In the genomic region with DNA sequence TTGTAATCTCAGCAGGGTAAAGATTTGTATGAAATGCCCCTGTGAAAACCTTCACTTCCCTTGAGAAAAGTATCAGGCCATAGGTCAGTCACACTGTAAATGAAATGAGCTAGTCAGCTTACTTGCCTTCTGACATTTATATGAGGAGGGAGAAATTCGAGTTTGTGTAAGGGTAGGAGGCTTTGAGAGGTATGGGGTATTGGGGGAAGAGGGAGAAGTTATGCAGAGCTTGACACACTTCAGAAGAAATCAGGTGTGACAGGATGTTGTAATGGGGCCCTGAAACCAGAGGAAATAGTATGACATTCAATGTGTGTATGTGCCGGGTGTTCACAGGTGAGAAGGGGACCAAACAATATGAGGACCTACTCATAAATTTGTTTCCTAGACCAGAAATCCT, we compare ENCODE assay signal across 12 cellular contexts.
A peak's percentile ranks its signal among the peaks of the same experiment; 100 is the strongest.
DNase-seq lines count a peak whose midpoint lies in the region; ATAC-seq and TF ChIP-seq lines count a peak whose summit lies in the region.
"Had no signal": no experiment of that assay in that cellular context is flagged by ENCODE, and none has a peak within 500 bp of the region (broad histone marks: within the 10 kb centered on the region; RNA-seq: fewer than 3 reads in every experiment).

No MANE protein-coding gene starts in this region.

- peaks cover 15% of the 10 kb centered on the region for H3K36me3 Mint-ChIP-seq in activated CD4-positive, alpha-beta T cell treated with anti-CD3 and anti-CD28 coated beads for 36 hours (ENCODE audit: low read depth)
- H3K36me3 Mint-ChIP-seq in T-helper 1 cell treated with Interleukin-12 subunit alpha and Interleukin-12 subunit beta and Interleukin-4 antibody, amounts not matched to agents 30 μg/mL and 1 μg/mL, for 36 hours (ENCODE audit: low read depth), result peaks cover 3% of the 10 kb centered on the region
- no peaks in the 10 kb centered on the region for H3K36me3 Mint-ChIP-seq in nephron (ENCODE audit: low read depth)

- H3K4me1 Mint-ChIP-seq in activated CD4-positive, alpha-beta T cell treated with anti-CD3 and anti-CD28 coated beads for 36 hours, result peaks cover 90% of the 10 kb centered on the region
- peaks cover 77% of the 10 kb centered on the region for H3K4me1 Mint-ChIP-seq in T-helper 1 cell treated with Interleukin-12 subunit alpha and Interleukin-12 subunit beta and Interleukin-4 antibody, amounts not matched to agents 30 μg/mL and 1 μg/mL, for 36 hours (ENCODE audit: low read depth)
- peaks cover 10% of the 10 kb centered on the region for H3K4me1 Mint-ChIP-seq in nephron

- TF ChIP-seq CTCF in nephron (IDR thresholded peaks at IDR 0.05; ENCODE audit: unreplicated experiment in 3 of 3), result no peak

- peak; percentile 58 for ATAC-seq in activated CD4-positive, alpha-beta T cell treated with anti-CD3 and anti-CD28 coated beads for 36 hours
- peak; percentile 53 for ATAC-seq in HG02610 (IDR thresholded peaks at IDR 0.05; ENCODE audit: unreplicated experiment)

- H3K27ac Mint-ChIP-seq in activated CD4-positive, alpha-beta T cell treated with anti-CD3 and anti-CD28 coated beads for 36 hours, result peak overlapping the region; percentile 92
- peak overlapping the region; percentile 88 for H3K27ac Mint-ChIP-seq in T-helper 1 cell treated with Interleukin-12 subunit alpha and Interleukin-12 subunit beta and Interleukin-4 antibody, amounts not matched to agents 30 μg/mL and 1 μg/mL, for 36 hours
- H3K27ac Mint-ChIP-seq in nephron, result peak overlapping the region in 2 of 3 experiments; percentile 16 to 24

- peak; percentile 32 for DNase-seq in activated CD4-positive, alpha-beta T cell treated with anti-CD3 and anti-CD28 coated beads for 36 hours
- DNase-seq in activated CD4-positive, alpha-beta T cell treated with anti-CD3 and anti-CD28 coated beads for 1 hour, result no peak
- DNase-seq in NCI-H187 (lab: John Stamatoyannopoulos, UW) (no peak), NCI-H510A (lab: John Stamatoyannopoulos, UW) (no peak), NCI-H2227 (lab: John Stamatoyannopoulos, UW; ENCODE audit: unreplicated experiment) (no peak)
- DNase-seq: cerebellar nuclear complex, foreskin melanocyte, NCI-H1092, Right ventricle myocardium superior had no signal

- intact Hi-C loops in activated CD4-positive, alpha-beta T cell treated with anti-CD3 and anti-CD28 coated beads for 36 hours (cut with DNase I, micrococcal nuclease), result loop anchor here in 1 of 2 experiments (10.0 kb wide), 1 partner anchor 145 kb away; no protein-coding TSS in a partner anchor

- CTCF ChIA-PET in activated CD4-positive, alpha-beta T cell treated with anti-CD3 and anti-CD28 coated beads for 36 hours (lab: Charles Lee), result interaction anchor here (0.6 to 1.2 kb wide), 11 partner anchors 12 to 731 kb away, joined by 3 to 5 read pairs (median 3); a partner anchor contains a TSS

- peak overlapping the region; percentile 41 for H3K4me3 Mint-ChIP-seq in activated CD4-positive, alpha-beta T cell treated with anti-CD3 and anti-CD28 coated beads for 36 hours
- peak overlapping the region; percentile 56 for H3K4me3 Mint-ChIP-seq in T-helper 1 cell treated with Interleukin-12 subunit alpha and Interleukin-12 subunit beta and Interleukin-4 antibody, amounts not matched to agents 30 μg/mL and 1 μg/mL, for 36 hours
- H3K4me3 Mint-ChIP-seq in nephron, result no peak overlapping the region

- peaks cover 5% of the 10 kb centered on the region for H3K9me3 Mint-ChIP-seq in activated CD4-positive, alpha-beta T cell treated with anti-CD3 and anti-CD28 coated beads for 36 hours (ENCODE audit: low read depth)
- H3K9me3 Mint-ChIP-seq in T-helper 1 cell treated with Interleukin-12 subunit alpha and Interleukin-12 subunit beta and Interleukin-4 antibody, amounts not matched to agents 30 μg/mL and 1 μg/mL, for 36 hours, result no peaks in the 10 kb centered on the region
- H3K9me3 Mint-ChIP-seq in nephron, result no peaks in the 10 kb centered on the region

- POLR2A ChIA-PET in activated CD4-positive, alpha-beta T cell treated with anti-CD3 and anti-CD28 coated beads for 36 hours (lab: Charles Lee), result interaction anchor here (0.9 kb wide), 2 partner anchors 17 to 1111 kb away, joined by 4 to 5 read pairs; no protein-coding TSS in a partner anchor

- no peaks in the 10 kb centered on the region for H3K27me3 Mint-ChIP-seq in activated CD4-positive, alpha-beta T cell treated with anti-CD3 and anti-CD28 coated beads for 36 hours
- H3K27me3 Mint-ChIP-seq in T-helper 1 cell treated with Interleukin-12 subunit alpha and Interleukin-12 subunit beta and Interleukin-4 antibody, amounts not matched to agents 30 μg/mL and 1 μg/mL, for 36 hours (ENCODE audit: low read depth), result no peaks in the 10 kb centered on the region
- H3K27me3 Mint-ChIP-seq in nephron (ENCODE audit: low read depth), result no peaks in the 10 kb centered on the region

Comparison
In these comparisons a context has a peak if more than half of its experiments do, and no peak if none do; other contexts are left out.
1. H3K27ac Mint-ChIP-seq: peak in every context shown above with its lines; median percentile 92 in activated CD4-positive, alpha-beta T cell treated with anti-CD3 and anti-CD28 coated beads for 36 hours; 88 in T-helper 1 cell treated with Interleukin-12 subunit alpha and Interleukin-12 subunit beta and Interleukin-4 antibody, amounts not matched to agents 30 μg/mL and 1 μg/mL, for 36 hours; 20 in nephron.
2. H3K4me3 Mint-ChIP-seq: peak in activated CD4-positive, alpha-beta T cell treated with anti-CD3 and anti-CD28 coated beads for 36 hours (single experiment) and T-helper 1 cell treated with Interleukin-12 subunit alpha and Interleukin-12 subunit beta and Interleukin-4 antibody, amounts not matched to agents 30 μg/mL and 1 μg/mL, for 36 hours (single experiment); none in nephron (0 of 3).